1 cellular context compared by ENCODE assay signal in genomic region chr5:125463441-125464092, GRCh38.
TF ChIP-seq lines count a peak whose summit lies in the region.

No MANE protein-coding gene starts in this region.

TF ChIP-seq in WTC11, 78 proteins besides CTCF, POLR2A, EP300 and RAD21:
- TF ChIP-seq, protein P1, sequence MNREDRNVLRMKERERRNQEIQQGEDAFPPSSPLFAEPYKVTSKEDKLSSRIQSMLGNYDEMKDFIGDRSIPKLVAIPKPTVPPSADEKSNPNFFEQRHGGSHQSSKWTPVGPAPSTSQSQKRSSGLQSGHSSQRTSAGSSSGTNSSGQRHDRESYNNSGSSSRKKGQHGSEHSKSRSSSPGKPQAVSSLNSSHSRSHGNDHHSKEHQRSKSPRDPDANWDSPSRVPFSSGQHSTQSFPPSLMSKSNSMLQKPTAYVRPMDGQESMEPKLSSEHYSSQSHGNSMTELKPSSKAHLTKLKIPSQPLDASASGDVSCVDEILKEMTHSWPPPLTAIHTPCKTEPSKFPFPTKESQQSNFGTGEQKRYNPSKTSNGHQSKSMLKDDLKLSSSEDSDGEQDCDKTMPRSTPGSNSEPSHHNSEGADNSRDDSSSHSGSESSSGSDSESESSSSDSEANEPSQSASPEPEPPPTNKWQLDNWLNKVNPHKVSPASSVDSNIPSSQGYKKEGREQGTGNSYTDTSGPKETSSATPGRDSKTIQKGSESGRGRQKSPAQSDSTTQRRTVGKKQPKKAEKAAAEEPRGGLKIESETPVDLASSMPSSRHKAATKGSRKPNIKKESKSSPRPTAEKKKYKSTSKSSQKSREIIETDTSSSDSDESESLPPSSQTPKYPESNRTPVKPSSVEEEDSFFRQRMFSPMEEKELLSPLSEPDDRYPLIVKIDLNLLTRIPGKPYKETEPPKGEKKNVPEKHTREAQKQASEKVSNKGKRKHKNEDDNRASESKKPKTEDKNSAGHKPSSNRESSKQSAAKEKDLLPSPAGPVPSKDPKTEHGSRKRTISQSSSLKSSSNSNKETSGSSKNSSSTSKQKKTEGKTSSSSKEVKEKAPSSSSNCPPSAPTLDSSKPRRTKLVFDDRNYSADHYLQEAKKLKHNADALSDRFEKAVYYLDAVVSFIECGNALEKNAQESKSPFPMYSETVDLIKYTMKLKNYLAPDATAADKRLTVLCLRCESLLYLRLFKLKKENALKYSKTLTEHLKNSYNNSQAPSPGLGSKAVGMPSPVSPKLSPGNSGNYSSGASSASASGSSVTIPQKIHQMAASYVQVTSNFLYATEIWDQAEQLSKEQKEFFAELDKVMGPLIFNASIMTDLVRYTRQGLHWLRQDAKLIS (CRISPR knock-in tag; IDR thresholded peaks at IDR 0.05; ENCODE audit: borderline replicate concordance) = no peak
- TF ChIP-seq ATF3 (CRISPR knock-in tag; conservative IDR thresholded peaks at IDR 0.05) (no peak), ZNF425 (CRISPR knock-in tag; conservative IDR thresholded peaks at IDR 0.05) (no peak)
- TF ChIP-seq, protein P2, sequence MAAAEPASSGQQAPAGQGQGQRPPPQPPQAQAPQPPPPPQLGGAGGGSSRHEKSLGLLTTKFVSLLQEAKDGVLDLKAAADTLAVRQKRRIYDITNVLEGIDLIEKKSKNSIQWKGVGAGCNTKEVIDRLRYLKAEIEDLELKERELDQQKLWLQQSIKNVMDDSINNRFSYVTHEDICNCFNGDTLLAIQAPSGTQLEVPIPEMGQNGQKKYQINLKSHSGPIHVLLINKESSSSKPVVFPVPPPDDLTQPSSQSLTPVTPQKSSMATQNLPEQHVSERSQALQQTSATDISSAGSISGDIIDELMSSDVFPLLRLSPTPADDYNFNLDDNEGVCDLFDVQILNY (CRISPR knock-in tag; IDR thresholded peaks at IDR 0.05) = no peak
TF ChIP-seq in WTC11: peak in this region for 0.
